In genomic region chr1:2550309-2550861, GRCh38 we compare ENCODE assay signal across 4 cellular contexts. TPM values are rescaled to one million over a fixed set of nuclear protein-coding genes. Genes with fewer than 3 reads are reported as not detected.
"Had no signal": no experiment of that assay in that cellular context is flagged by ENCODE, and none has a peak within 500 bp of the region (broad histone marks: within the 10 kb centered on the region; RNA-seq: fewer than 3 reads in every experiment).

No MANE protein-coding gene starts in this region.

RNA-seq across cellular contexts. Expression of gene TNFRSF14, which starts 5.8 kb away (rescaled TPM):
- total RNA-seq: smooth muscle cell had no signal
- polyA plus RNA-seq: smooth muscle cell had no signal

RNA-seq across cellular contexts. Expression of gene HES5, which starts 20.3 kb away (rescaled TPM):
- total RNA-seq: epithelial cell of proximal tubule; glomerular endothelial cell; T-helper 2 cell treated with Interferon-gamma antibody and Interleukin-4, amounts not matched to agents 100 ng/mL and 5 ng/mL, for 36 hours had no signal
